8 cellular contexts compared by ENCODE assay signal in genomic region chr7:35272234-35272633, GRCh38. TPM values are rescaled to one million over a fixed set of nuclear protein-coding genes. Genes with fewer than 3 reads are reported as not detected.
"Had no signal": no experiment of that assay in that cellular context is flagged by ENCODE, and none has a peak within 500 bp of the region (broad histone marks: within the 10 kb centered on the region; RNA-seq: fewer than 3 reads in every experiment).

No MANE protein-coding gene starts in this region.

- ATAC-seq: GM23338, HCT116 had no signal

- H3K27ac ChIP-seq: HL-60 had no signal

- H3K4me2 ChIP-seq: GM23338 had no signal

- H3K27ac Mint-ChIP-seq: GM23338, HFFc6, IgD-negative memory B cell had no signal

- H3K4me1 Mint-ChIP-seq: IgD-negative memory B cell had no signal

- H3K9me3 Mint-ChIP-seq: GM23338, HFFc6, IgD-negative memory B cell had no signal

- H3K36me3 ChIP-seq: HAP-1 had no signal

- H3K4me3 Mint-ChIP-seq: GM23338, HFFc6, IgD-negative memory B cell had no signal

- H3K4me3 ChIP-seq: GM23338, HAP-1 had no signal

- H2AFZ ChIP-seq: GM23338 had no signal

- H3K9me3 ChIP-seq: HAP-1 had no signal

- DNase-seq: H7, HFFc6, KG1 had no signal

- H3K36me3 Mint-ChIP-seq: IgD-negative memory B cell had no signal

- H3K4me1 ChIP-seq: HAP-1 had no signal

RNA-seq across cellular contexts. Expression of gene TBX20, which starts 18.3 kb away (rescaled TPM):
- total RNA-seq: HFFc6 had no signal
- polyA plus RNA-seq: GM23338, IgD-negative memory B cell had no signal
